ENCODE assay signal across 19 cellular contexts in the genomic region with DNA sequence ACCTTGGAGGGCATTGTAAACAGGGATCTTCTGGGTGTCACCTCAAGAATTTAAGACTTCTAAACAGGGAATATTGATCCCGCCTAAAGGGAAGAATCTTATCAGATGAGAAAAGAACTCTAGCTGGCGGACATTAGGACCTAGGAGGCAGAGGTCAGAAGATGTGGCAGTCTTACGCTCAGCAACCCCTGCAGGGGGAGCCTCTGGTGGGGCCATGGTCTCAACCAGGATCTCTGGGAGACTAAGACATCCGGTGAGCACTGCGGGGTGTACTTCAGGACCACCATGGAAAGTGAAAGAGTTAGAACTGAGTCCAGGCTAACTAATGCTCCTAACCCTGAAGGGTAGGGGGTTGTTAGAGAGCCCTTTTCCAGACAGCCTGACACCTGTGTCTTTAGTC.
"Had no signal": no experiment of that assay in that cellular context is flagged by ENCODE, and none has a peak within 500 bp of the region (broad histone marks: within the 10 kb centered on the region; RNA-seq: fewer than 3 reads in every experiment).

No MANE protein-coding gene starts in this region.

- FAIRE-seq: kidney had no signal

- H3K4me3 ChIP-seq: lung, prostate gland, right atrium auricular region, transverse colon, uterus had no signal

- H3K4me3 Mint-ChIP-seq: activated CD4-positive, alpha-beta T cell treated with anti-CD3 and anti-CD28 coated beads for 36 hours; activated naive CD8-positive, alpha-beta T cell; activated T-helper 1 cell treated with anti-CD3 and anti-CD28 coated beads, Interleukin-12 subunit alpha, Interleukin-12 subunit beta, Interleukin-2, Interleukin-4 antibody, amounts not matched to agents 30 ng/mL and 10 ng/mL and 1 ng/mL, durations not matched to agents 14 hours and 24 hours and 36 hours had no signal

- H3K27ac ChIP-seq: prostate gland, right atrium auricular region, transverse colon, uterus had no signal

- H3K36me3 ChIP-seq: prostate gland, right atrium auricular region, transverse colon, uterus had no signal

- H3K27me3 ChIP-seq: right atrium auricular region, transverse colon, uterus had no signal

- H3K4me1 Mint-ChIP-seq: activated CD4-positive, alpha-beta T cell treated with anti-CD3 and anti-CD28 coated beads for 36 hours had no signal

- H3K27ac Mint-ChIP-seq: activated CD4-positive, alpha-beta T cell treated with anti-CD3 and anti-CD28 coated beads for 36 hours; activated naive CD8-positive, alpha-beta T cell; activated T-helper 1 cell treated with anti-CD3 and anti-CD28 coated beads, Interleukin-12 subunit alpha, Interleukin-12 subunit beta, Interleukin-2, Interleukin-4 antibody, amounts not matched to agents 30 ng/mL and 10 ng/mL and 1 ng/mL, durations not matched to agents 14 hours and 24 hours and 36 hours had no signal

- ATAC-seq: activated CD4-positive, alpha-beta T cell treated with anti-CD3 and anti-CD28 coated beads for 36 hours; esophagus mucosa; left lobe of liver; stimulated activated naive CD8-positive, alpha-beta T cell treated with anti-CD3 and anti-CD28 coated beads, Interleukin-15, Interleukin-2, amounts not matched to agents 100 U/mL and 50 U/mL, for 24 hours had no signal

- H3K36me3 Mint-ChIP-seq: activated naive CD8-positive, alpha-beta T cell had no signal

- DNase-seq: activated CD4-positive, alpha-beta T cell treated with anti-CD3 and anti-CD28 coated beads for 36 hours; activated CD4-positive, alpha-beta T cell treated with anti-CD3 and anti-CD28 coated beads, Interleukin-2, amount 50 U/mL, for 48 hours; activated gamma-delta T cell treated with Interleukin-2 at 50 U/mL for 16 hours; amniotic stem cell; effector CD4-positive, alpha-beta T cell; kidney; midbrain; stimulated activated naive CD8-positive, alpha-beta T cell treated with anti-CD3 and anti-CD28 coated beads, Interleukin-15, Interleukin-2, amounts not matched to agents 100 U/mL and 50 U/mL, for 24 hours; substantia nigra; T-helper 2 cell; transverse colon; uterus had no signal

- H3K27me3 Mint-ChIP-seq: activated CD4-positive, alpha-beta T cell treated with anti-CD3 and anti-CD28 coated beads for 36 hours; activated naive CD8-positive, alpha-beta T cell had no signal

- H3K9me3 ChIP-seq: prostate gland, right atrium auricular region, transverse colon, uterus had no signal

- H3K4me1 ChIP-seq: prostate gland, right atrium auricular region, transverse colon, uterus had no signal

- H3K9me3 Mint-ChIP-seq: activated T-helper 1 cell treated with anti-CD3 and anti-CD28 coated beads, Interleukin-12 subunit alpha, Interleukin-12 subunit beta, Interleukin-2, Interleukin-4 antibody, amounts not matched to agents 30 ng/mL and 10 ng/mL and 1 ng/mL, durations not matched to agents 14 hours and 24 hours and 36 hours had no signal
